ENCODE assay signal across 13 cellular contexts in the genomic region with DNA sequence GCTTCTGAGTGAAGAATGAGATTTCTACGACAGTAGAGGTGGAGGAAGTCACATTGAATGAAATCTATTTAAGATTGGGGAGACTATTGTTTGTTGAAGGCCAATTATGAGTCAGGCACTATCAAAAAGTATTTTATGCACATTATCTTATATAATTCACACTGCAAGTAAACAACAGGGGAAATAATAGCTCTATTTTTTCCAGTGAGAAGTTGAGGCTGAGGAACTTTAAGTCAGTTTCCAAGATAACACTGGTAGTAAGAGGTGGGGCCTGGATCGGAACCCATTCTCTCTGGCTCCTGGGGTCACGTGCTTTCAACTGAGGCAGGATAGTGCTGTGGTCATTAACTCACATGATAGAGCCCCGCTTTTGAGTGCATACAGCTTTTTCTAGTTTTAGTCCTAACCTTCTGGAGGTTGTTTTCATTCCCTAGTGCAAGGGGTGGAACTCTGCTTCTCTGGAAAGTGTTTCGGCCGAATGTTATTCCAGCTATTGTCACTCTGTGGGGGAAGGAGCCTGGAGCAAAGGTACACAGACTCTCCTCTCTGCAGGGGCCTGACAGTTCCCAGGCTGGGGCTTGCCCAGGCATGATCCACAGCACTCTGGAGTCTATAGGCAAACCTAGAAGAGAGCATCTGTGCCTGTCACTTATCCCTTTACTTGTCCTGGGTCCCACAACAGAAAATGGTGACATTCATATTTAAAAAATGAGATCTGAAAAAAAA.
DNase-seq lines count a peak whose midpoint lies in the region; ATAC-seq and FAIRE-seq lines count a peak whose summit lies in the region.
"Had no signal": no experiment of that assay in that cellular context is flagged by ENCODE, and none has a peak within 500 bp of the region (broad histone marks: within the 10 kb centered on the region; RNA-seq: fewer than 3 reads in every experiment).

No MANE protein-coding gene starts in this region.

- POLR2A ChIA-PET in CD8-positive, alpha-beta memory T cell (lab: Charles Lee), result no interaction called here

- no peak for FAIRE-seq in urothelium cell line (lab: Jason Lieb, UNC)
- FAIRE-seq: GM18507 had no signal

- H3K36me3 Mint-ChIP-seq in activated naive CD4-positive, alpha-beta T cell treated with anti-CD3 and anti-CD28 coated beads for 36 hours (ENCODE audit: low read depth), result no peaks in the 10 kb centered on the region
- H3K36me3 Mint-ChIP-seq in activated naive CD4-positive, alpha-beta T cell treated with anti-CD3 and anti-CD28 coated beads, Interleukin-2, amount 50 U/mL, for 72 hours, result no peaks in the 10 kb centered on the region
- no peaks in the 10 kb centered on the region for H3K36me3 Mint-ChIP-seq in CD8-positive, alpha-beta memory T cell

- H3K4me3 ChIP-seq in adipocyte (ENCODE audit: low read length), result no peak overlapping the region
- no peak overlapping the region for H3K4me3 ChIP-seq in iPS-15b (ENCODE audit: low read depth, low read length)
- no peak overlapping the region for H3K4me3 ChIP-seq in CD8-positive, alpha-beta memory T cell (ENCODE audit: low read length)
- H3K4me3 ChIP-seq: esophagus muscularis mucosa, psoas muscle had no signal

- no peaks in the 10 kb centered on the region for H3K4me1 Mint-ChIP-seq in activated naive CD4-positive, alpha-beta T cell treated with anti-CD3 and anti-CD28 coated beads for 36 hours (ENCODE audit: low read depth)
- H3K4me1 Mint-ChIP-seq in CD8-positive, alpha-beta memory T cell, result no peaks in the 10 kb centered on the region
- H3K4me1 Mint-ChIP-seq: activated T-helper 17 cell treated with anti-CD3 and anti-CD28 coated beads, Interleukin-2, amount 50 U/mL, for 72 hours had no signal

- no peak overlapping the region for H3K4me3 Mint-ChIP-seq in activated naive CD4-positive, alpha-beta T cell treated with anti-CD3 and anti-CD28 coated beads for 36 hours
- no peak overlapping the region for H3K4me3 Mint-ChIP-seq in CD8-positive, alpha-beta memory T cell
- H3K4me3 Mint-ChIP-seq: activated T-helper 17 cell treated with anti-CD3 and anti-CD28 coated beads, Interleukin-2, amount 50 U/mL, for 72 hours had no signal

- CTCF ChIA-PET in activated naive CD4-positive, alpha-beta T cell treated with anti-CD3 and anti-CD28 coated beads for 36 hours (lab: Charles Lee), result interaction anchor here (0.7 kb wide), 1 partner anchor 896 kb away, joined by 3 read pairs; no protein-coding TSS in a partner anchor
- CTCF ChIA-PET in CD8-positive, alpha-beta memory T cell (lab: Charles Lee), result no interaction called here

- peak overlapping the region; percentile 9 for H3K27ac Mint-ChIP-seq in activated naive CD4-positive, alpha-beta T cell treated with anti-CD3 and anti-CD28 coated beads for 36 hours
- H3K27ac Mint-ChIP-seq in activated naive CD4-positive, alpha-beta T cell treated with anti-CD3 and anti-CD28 coated beads, Interleukin-2, amount 50 U/mL, for 72 hours, result no peak overlapping the region
- no peak overlapping the region for H3K27ac Mint-ChIP-seq in CD8-positive, alpha-beta memory T cell
- H3K27ac Mint-ChIP-seq: activated T-helper 17 cell treated with anti-CD3 and anti-CD28 coated beads, Interleukin-2, amount 50 U/mL, for 72 hours had no signal

- H3K27me3 ChIP-seq in adipocyte (replicated peaks; ENCODE audit: control insufficient read depth, insufficient read depth, low read length) (no peaks in the 10 kb centered on the region), iPS-15b (ENCODE audit: control insufficient read depth, insufficient read depth, low read length) (no peaks in the 10 kb centered on the region)
- no peaks in the 10 kb centered on the region for H3K27me3 ChIP-seq in CD8-positive, alpha-beta memory T cell (ENCODE audit: insufficient read depth, low read length, poor library complexity, severe bottlenecking)
- H3K27me3 ChIP-seq: esophagus muscularis mucosa had no signal

- no peak overlapping the region for H3K27ac ChIP-seq in CD8-positive, alpha-beta memory T cell (ENCODE audit: low read depth, low read length)
- H3K27ac ChIP-seq: esophagus muscularis mucosa, psoas muscle had no signal

- H3K9me3 Mint-ChIP-seq in activated naive CD4-positive, alpha-beta T cell treated with anti-CD3 and anti-CD28 coated beads for 36 hours, result no peaks in the 10 kb centered on the region
- no peaks in the 10 kb centered on the region for H3K9me3 Mint-ChIP-seq in activated naive CD4-positive, alpha-beta T cell treated with anti-CD3 and anti-CD28 coated beads, Interleukin-2, amount 50 U/mL, for 72 hours
- peaks cover 0 to 2% (median 0%) of the 10 kb centered on the region in 5 donors for H3K9me3 Mint-ChIP-seq in CD8-positive, alpha-beta memory T cell
- H3K9me3 Mint-ChIP-seq: activated T-helper 17 cell treated with anti-CD3 and anti-CD28 coated beads, Interleukin-2, amount 50 U/mL, for 72 hours had no signal

- intact Hi-C loops in activated naive CD4-positive, alpha-beta T cell treated with anti-CD3 and anti-CD28 coated beads for 36 hours (cut with micrococcal nuclease), result no loop called here

- no peak for ATAC-seq in activated naive CD4-positive, alpha-beta T cell treated with anti-CD3 and anti-CD28 coated beads, Interleukin-2, amount 50 U/mL, for 72 hours
- no peak for ATAC-seq in HG03097 (IDR thresholded peaks at IDR 0.05; ENCODE audit: low FRiP score, unreplicated experiment)
- ATAC-seq: activated T-helper 17 cell treated with anti-CD3 and anti-CD28 coated beads, Interleukin-2, amount 50 U/mL, for 72 hours; psoas muscle had no signal

- peaks cover 10% of the 10 kb centered on the region for H3K27me3 Mint-ChIP-seq in activated naive CD4-positive, alpha-beta T cell treated with anti-CD3 and anti-CD28 coated beads for 36 hours (ENCODE audit: low read depth)
- no peaks in the 10 kb centered on the region for H3K27me3 Mint-ChIP-seq in CD8-positive, alpha-beta memory T cell

- DNase-seq in activated naive CD4-positive, alpha-beta T cell treated with anti-CD3 and anti-CD28 coated beads for 36 hours, result no peak
- no peak for DNase-seq in activated naive CD4-positive, alpha-beta T cell treated with anti-CD3 and anti-CD28 coated beads, Interleukin-2, amount 50 U/mL, for 72 hours (ENCODE audit: low spot score in 2 of 2)
- DNase-seq in adipocyte (ENCODE audit: low read depth) (peak; percentile 40), urothelium cell line (ENCODE audit: low spot score) (peak; percentile 30), hepatic stellate cell (ENCODE audit: low spot score) (no peak)
- no peak for DNase-seq in CD8-positive, alpha-beta memory T cell
- DNase-seq: psoas muscle, T-helper 1 cell had no signal

- H3K4me1 ChIP-seq in adipocyte (ENCODE audit: control insufficient read depth, insufficient read depth, low read length) (peaks cover 9% of the 10 kb centered on the region), iPS-15b (ENCODE audit: control insufficient read depth, insufficient read depth, low read length) (peaks cover 4% of the 10 kb centered on the region)
- H3K4me1 ChIP-seq in CD8-positive, alpha-beta memory T cell (ENCODE audit: insufficient read depth, low read length), result no peaks in the 10 kb centered on the region
- H3K4me1 ChIP-seq: esophagus muscularis mucosa, psoas muscle had no signal

- H3K9ac ChIP-seq in adipocyte (ENCODE audit: low read length), result no peak overlapping the region
- H3K9ac ChIP-seq in iPS-15b (ENCODE audit: low read depth, low read length), result peak overlapping the region; percentile 17

- no peaks in the 10 kb centered on the region for H3K36me3 ChIP-seq in adipocyte (ENCODE audit: control insufficient read depth, insufficient read depth, low read length, severe bottlenecking)
- no peaks in the 10 kb centered on the region for H3K36me3 ChIP-seq in iPS-15b (ENCODE audit: control insufficient read depth, insufficient read depth, low read length)
- no peaks in the 10 kb centered on the region for H3K36me3 ChIP-seq in CD8-positive, alpha-beta memory T cell (ENCODE audit: insufficient read depth, low read length)
- H3K36me3 ChIP-seq: esophagus muscularis mucosa had no signal

- H3K9me3 ChIP-seq in adipocyte (ENCODE audit: control insufficient read depth, low read length), result peaks cover 5% of the 10 kb centered on the region
- H3K9me3 ChIP-seq in iPS-15b (ENCODE audit: control insufficient read depth, insufficient read depth, low read length), result no peaks in the 10 kb centered on the region
- H3K9me3 ChIP-seq in CD8-positive, alpha-beta memory T cell (ENCODE audit: low read length), result no peaks in the 10 kb centered on the region
- H3K9me3 ChIP-seq: esophagus muscularis mucosa, psoas muscle had no signal

Comparison
In these comparisons a context has a peak if more than half of its experiments do, and no peak if none do; other contexts are left out.
1. DNase-seq: peak in adipocyte (single experiment) and urothelium cell line (single experiment); none in activated naive CD4-positive, alpha-beta T cell treated with anti-CD3 and anti-CD28 coated beads for 36 hours (single experiment), activated naive CD4-positive, alpha-beta T cell treated with anti-CD3 and anti-CD28 coated beads, Interleukin-2, amount 50 U/mL, for 72 hours (0 of 2), CD8-positive, alpha-beta memory T cell (0 of 5) and hepatic stellate cell (single experiment).